Comparison of ENCODE assay signal across 27 cellular contexts in genomic region chr5:112581811-112582320, GRCh38.
"Had no signal": no experiment of that assay in that cellular context is flagged by ENCODE, and none has a peak within 500 bp of the region (broad histone marks: within the 10 kb centered on the region; RNA-seq: fewer than 3 reads in every experiment).

No MANE protein-coding gene starts in this region.

- H3K4me1 Mint-ChIP-seq: activated CD4-positive, alpha-beta memory T cell treated with anti-CD3 and anti-CD28 coated beads, Interleukin-2, amount 10 ng/mL, durations not matched to agents 7 days and 5 days; activated CD4-positive, alpha-beta T cell treated with anti-CD3 and anti-CD28 coated beads for 36 hours; activated naive CD4-positive, alpha-beta T cell treated with anti-CD3 and anti-CD28 coated beads, Interleukin-2, amount 10 ng/mL, durations not matched to agents 7 days and 5 days; activated naive CD8-positive, alpha-beta T cell treated with anti-CD3 and anti-CD28 coated beads, Interleukin-2, amount 10 ng/mL, durations not matched to agents 7 days and 5 days; activated T-helper 17 cell treated with anti-CD3 and anti-CD28 coated beads, Interleukin-2, amount 50 U/mL, for 72 hours had no signal

- H3K4me1 ChIP-seq: adrenal gland, breast epithelium, colonic mucosa had no signal

- H3K27ac ChIP-seq: adrenal gland, breast epithelium, colonic mucosa, SK-N-MC, WERI-Rb-1 had no signal

- H3K9me3 ChIP-seq: adrenal gland, breast epithelium, colonic mucosa had no signal

- H3K27ac Mint-ChIP-seq: activated CD4-positive, alpha-beta memory T cell treated with anti-CD3 and anti-CD28 coated beads, Interleukin-2, amount 10 ng/mL, durations not matched to agents 7 days and 5 days; activated CD4-positive, alpha-beta T cell treated with anti-CD3 and anti-CD28 coated beads for 36 hours; activated naive CD4-positive, alpha-beta T cell treated with anti-CD3 and anti-CD28 coated beads, Interleukin-2, amount 10 ng/mL, durations not matched to agents 7 days and 5 days; activated naive CD8-positive, alpha-beta T cell treated with anti-CD3 and anti-CD28 coated beads, Interleukin-2, amount 10 ng/mL, durations not matched to agents 7 days and 5 days; activated T-helper 17 cell treated with anti-CD3 and anti-CD28 coated beads, Interleukin-2, amount 50 U/mL, for 72 hours had no signal

- H3K36me3 ChIP-seq: adrenal gland, breast epithelium, colonic mucosa, WERI-Rb-1 had no signal

- H3K4me3 Mint-ChIP-seq: activated CD4-positive, alpha-beta memory T cell treated with anti-CD3 and anti-CD28 coated beads, Interleukin-2, amount 10 ng/mL, durations not matched to agents 7 days and 5 days; activated CD4-positive, alpha-beta T cell treated with anti-CD3 and anti-CD28 coated beads for 36 hours; activated naive CD4-positive, alpha-beta T cell treated with anti-CD3 and anti-CD28 coated beads, Interleukin-2, amount 10 ng/mL, durations not matched to agents 7 days and 5 days; activated naive CD8-positive, alpha-beta T cell treated with anti-CD3 and anti-CD28 coated beads, Interleukin-2, amount 10 ng/mL, durations not matched to agents 7 days and 5 days; activated T-helper 17 cell treated with anti-CD3 and anti-CD28 coated beads, Interleukin-2, amount 50 U/mL, for 72 hours had no signal

- H3K27me3 Mint-ChIP-seq: activated CD4-positive, alpha-beta memory T cell treated with anti-CD3 and anti-CD28 coated beads, Interleukin-2, amount 10 ng/mL, durations not matched to agents 7 days and 5 days; activated CD4-positive, alpha-beta T cell treated with anti-CD3 and anti-CD28 coated beads for 36 hours; activated naive CD8-positive, alpha-beta T cell treated with anti-CD3 and anti-CD28 coated beads, Interleukin-2, amount 10 ng/mL, durations not matched to agents 7 days and 5 days had no signal

- H3K4me3 ChIP-seq: adrenal gland, breast epithelium, colonic mucosa, SK-N-MC had no signal

- H3K9me3 Mint-ChIP-seq: activated CD4-positive, alpha-beta memory T cell treated with anti-CD3 and anti-CD28 coated beads, Interleukin-2, amount 10 ng/mL, durations not matched to agents 7 days and 5 days; activated naive CD4-positive, alpha-beta T cell treated with anti-CD3 and anti-CD28 coated beads, Interleukin-2, amount 10 ng/mL, durations not matched to agents 7 days and 5 days; activated naive CD8-positive, alpha-beta T cell treated with anti-CD3 and anti-CD28 coated beads, Interleukin-2, amount 10 ng/mL, durations not matched to agents 7 days and 5 days; activated T-helper 17 cell treated with anti-CD3 and anti-CD28 coated beads, Interleukin-2, amount 50 U/mL, for 72 hours had no signal

- ATAC-seq: activated CD4-positive, alpha-beta T cell treated with anti-CD3 and anti-CD28 coated beads for 36 hours; activated T-helper 17 cell treated with anti-CD3 and anti-CD28 coated beads, Interleukin-2, amount 50 U/mL, for 72 hours; Panc1; Right ventricle myocardium inferior had no signal

- H3K27me3 ChIP-seq: adrenal gland, breast epithelium, colonic mucosa had no signal

- H3K36me3 Mint-ChIP-seq: activated naive CD4-positive, alpha-beta T cell treated with anti-CD3 and anti-CD28 coated beads, Interleukin-2, amount 10 ng/mL, durations not matched to agents 7 days and 5 days; activated naive CD8-positive, alpha-beta T cell treated with anti-CD3 and anti-CD28 coated beads, Interleukin-2, amount 10 ng/mL, durations not matched to agents 7 days and 5 days had no signal

- DNase-seq: activated CD4-positive, alpha-beta memory T cell treated with anti-CD3 and anti-CD28 coated beads, Interleukin-2, amount 10 ng/mL, durations not matched to agents 7 days and 5 days; activated CD4-positive, alpha-beta T cell treated with anti-CD3 and anti-CD28 coated beads for 36 hours; activated CD4-positive, alpha-beta T cell treated with anti-CD3 and anti-CD28 coated beads, Interleukin-2, amount 50 U/mL, for 1 hour; activated gamma-delta T cell; activated naive CD4-positive, alpha-beta T cell treated with anti-CD3 and anti-CD28 coated beads, Interleukin-2, amount 10 ng/mL, durations not matched to agents 7 days and 5 days; activated naive CD8-positive, alpha-beta T cell treated with anti-CD3 and anti-CD28 coated beads, Interleukin-2, amount 10 ng/mL, durations not matched to agents 7 days and 5 days; activated T-cell treated with anti-CD3 and anti-CD28 coated beads for 4 hours; activated T-cell treated with anti-CD3 and anti-CD28 coated beads, Interleukin-2, amount 50 U/mL, for 48 hours; adrenal gland; anterior cingulate cortex; caudate nucleus; colonic mucosa; NCI-H1930; NCI-H2171; NCI-H2227 treated with DMSO at 0.1 percent for 48 hours; NCI-H446 treated with DMSO at 0.1 percent for 48 hours; NCI-H524 treated with DMSO at 0.1 percent for 48 hours; NCI-H82; OCI-M1; RPMI8226; T-helper 1 cell; WERI-Rb-1 had no signal
